ENCODE assay signal across 9 cellular contexts in the genomic region with DNA sequence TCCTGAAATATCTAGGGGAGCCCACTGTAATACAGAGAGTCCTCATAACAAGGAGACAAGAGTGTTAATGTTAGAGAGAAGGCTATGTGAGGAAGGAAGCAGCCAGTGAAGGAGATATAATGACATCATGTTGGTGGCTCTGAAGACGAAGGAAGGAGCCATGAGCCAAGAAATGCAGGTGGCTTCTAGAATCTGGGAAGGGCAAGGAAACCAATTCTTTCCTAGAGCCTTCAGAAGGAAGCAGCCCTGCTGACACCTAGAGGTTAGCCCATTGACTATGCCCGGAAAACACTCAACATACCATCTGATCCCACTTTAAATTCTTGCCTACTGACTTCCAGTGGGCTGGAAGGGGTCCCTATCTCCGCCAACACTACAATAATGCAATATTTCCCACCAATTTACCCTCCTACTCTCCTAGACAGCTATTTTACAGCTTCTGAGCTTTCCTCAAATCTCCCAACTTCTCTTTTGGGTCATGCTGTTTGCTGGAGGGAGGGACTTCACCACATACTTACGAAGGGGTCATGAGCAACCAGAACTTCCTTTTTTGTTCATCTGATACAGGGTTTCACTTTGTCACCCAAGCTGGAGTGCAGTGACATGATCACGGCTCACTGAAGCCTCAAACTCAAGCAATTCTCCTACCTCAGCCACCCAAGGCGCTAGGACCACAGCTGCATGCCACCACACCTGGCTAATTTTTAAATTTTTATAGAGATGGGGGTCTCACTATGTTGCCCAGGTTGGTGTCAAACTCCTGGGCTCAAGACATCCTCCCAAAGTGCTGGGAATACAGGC. TPM values are rescaled to one million over a fixed set of nuclear protein-coding genes. Genes with fewer than 3 reads are reported as not detected.
DNase-seq lines count a peak whose midpoint lies in the region; ATAC-seq, FAIRE-seq and TF ChIP-seq lines count a peak whose summit lies in the region.
"Had no signal": no experiment of that assay in that cellular context is flagged by ENCODE, and none has a peak within 500 bp of the region (broad histone marks: within the 10 kb centered on the region; RNA-seq: fewer than 3 reads in every experiment).

No MANE protein-coding gene starts in this region.

- TF ChIP-seq RAD21 in K562 (CRISPR knock-in tag; conservative IDR thresholded peaks at IDR 0.05 in 1 of 2, IDR thresholded peaks at IDR 0.05 in 1 of 2), result peak in 1 of 2 experiments; percentile 28; a peak in 2 of 4 replicates

- H3K4me2 ChIP-seq in K562 (ENCODE audit: insufficient read depth, low read length), result peak overlapping the region; percentile 52; the same call in 1 of the 2 replicates

- H3K4me3 ChIP-seq in K562 (no peak overlapping the region), Caco-2 (ENCODE audit: low read depth, low read length) (no peak overlapping the region)

- 30% methylated on average over 6 of the region's 6 CpGs for WGBS in K562 (ENCODE audit: insufficient coverage, low coverage, missing lambda C conversion rate)

- CTCF ChIA-PET in K562 (lab: Yijun Ruan, JAX; ENCODE audit: low intra/inter-chr PET ratio), result no interaction called here
- CTCF ChIA-PET in Caco-2 (lab: Charles Lee), result no interaction called here

- no peaks in the 10 kb centered on the region for H3K9me1 ChIP-seq in K562 (ENCODE audit: control insufficient read depth, insufficient read depth, low read length)

- no peak for DNase-seq in GM12892 (ENCODE audit: insufficient read length)
- peak in 1 of 4 experiments; percentile 44 for DNase-seq in K562 (ENCODE audit: extremely low read depth in 1 of 4, low spot score in 3 of 4)
- no peak for DNase-seq in activated effector memory CD4-positive, alpha-beta T cell treated with anti-CD3 and anti-CD28 coated beads, Interleukin-2, amount 50 U/mL, for 16 hours
- DNase-seq in Caco-2, result no peak
- no peak for DNase-seq in HFFc6
- DNase-seq in NCI-H226, result no peak

- H3K27ac Mint-ChIP-seq in Caco-2 (ENCODE audit: unreplicated experiment) (no peak overlapping the region), HFFc6 (no peak overlapping the region)

- ATAC-seq in GM21390 (IDR thresholded peaks at IDR 0.05; ENCODE audit: unreplicated experiment), result peak; percentile 93
- peak; percentile 96 for ATAC-seq in HG03558 (IDR thresholded peaks at IDR 0.05; ENCODE audit: extremely low read depth, unreplicated experiment)
- peak; percentile 84 for ATAC-seq in K562

- H4K20me1 ChIP-seq in K562 (replicated peaks; ENCODE audit: control insufficient read depth, insufficient read depth, low read length), result no peaks in the 10 kb centered on the region

- peaks cover 6 to 8% of the 10 kb centered on the region in 2 experiments; a peak in 2 of 5 replicates for H3K4me1 ChIP-seq in K562 (replicated peaks in 1 of 2; ENCODE audit: control insufficient read depth in 2 of 2, insufficient read depth in 2 of 2, low read length in 2 of 2)
- H3K4me1 ChIP-seq in Caco-2, result peaks cover 12% of the 10 kb centered on the region
- H3K4me1 ChIP-seq: parathyroid adenoma had no signal

- H3K79me2 ChIP-seq in K562 (ENCODE audit: control insufficient read depth, insufficient read depth, low read length), result no peaks in the 10 kb centered on the region
- H3K79me2 ChIP-seq: parathyroid adenoma had no signal

- no peaks in the 10 kb centered on the region for H3K27me3 ChIP-seq in K562 (ENCODE audit: control insufficient read depth in 2 of 2, insufficient read depth in 2 of 2, low read length in 2 of 2)
- no peaks in the 10 kb centered on the region for H3K27me3 ChIP-seq in Caco-2 (replicated peaks; ENCODE audit: control insufficient read depth, insufficient read depth, low read length)

- no peaks in the 10 kb centered on the region for H3K27me3 Mint-ChIP-seq in Caco-2 (ENCODE audit: insufficient read depth, unreplicated experiment)
- peaks cover 2% of the 10 kb centered on the region; the same call in 1 of the 2 replicates for H3K27me3 Mint-ChIP-seq in HFFc6 (ENCODE audit: insufficient read depth)

- H3K36me3 ChIP-seq in K562 (ENCODE audit: control insufficient read depth, insufficient read depth, low read length) (no peaks in the 10 kb centered on the region; the same call in 2 of the 3 replicates), Caco-2 (ENCODE audit: control insufficient read depth, insufficient read depth, low read length) (no peaks in the 10 kb centered on the region)

- H3K36me3 Mint-ChIP-seq in Caco-2 (ENCODE audit: insufficient read depth, unreplicated experiment) (peaks cover 6% of the 10 kb centered on the region), HFFc6 (ENCODE audit: low read depth) (peaks cover 5% of the 10 kb centered on the region)

- H3K4me3 Mint-ChIP-seq in Caco-2 (ENCODE audit: unreplicated experiment), result no peak overlapping the region
- H3K4me3 Mint-ChIP-seq in HFFc6, result no peak overlapping the region

- H3K27ac ChIP-seq in K562 (ENCODE audit: extremely low read depth, low read depth, low read length), result peak overlapping the region; percentile 52; the same call in 2 of the 3 replicates
- H3K27ac ChIP-seq: parathyroid adenoma had no signal

- H3K9me3 Mint-ChIP-seq in Caco-2 (ENCODE audit: unreplicated experiment) (no peaks in the 10 kb centered on the region), HFFc6 (no peaks in the 10 kb centered on the region)

- 0 out of 2 replicates have a peak, but pooled peaks have one; percentile 6 for TF ChIP-seq EP300 in K562 (IDR thresholded peaks at IDR 0.05; ENCODE audit: low read length)

- intact Hi-C loops in K562 (cut with micrococcal nuclease), result no loop called here
- intact Hi-C loops in Caco-2 (cut with micrococcal nuclease; ENCODE audit: unreplicated experiment), result no loop called here

- H3K9me3 ChIP-seq in K562 (replicated peaks; ENCODE audit: control insufficient read depth, insufficient read depth, low read depth, low read length) (no peaks in the 10 kb centered on the region), Caco-2 (no peaks in the 10 kb centered on the region)

- FAIRE-seq in GM12892 (lab: Jason Lieb, UNC) (peak; percentile 82), K562 (lab: Jason Lieb, UNC) (peak; percentile 81)

- peak in 2 of 3 experiments; percentile 10 to 29; a peak in 1 of 6 replicates for TF ChIP-seq CTCF in K562 (IDR thresholded peaks at IDR 0.05 in 2 of 3, conservative IDR thresholded peaks at IDR 0.05 in 1 of 3; ENCODE audit: insufficient read depth in 2 of 3, low read depth in 1 of 3, low read length in 3 of 3)
- TF ChIP-seq CTCF in Caco-2 (IDR thresholded peaks at IDR 0.05; ENCODE audit: insufficient read depth in 1 of 2, low read depth in 1 of 2, low read length in 1 of 2, severe bottlenecking in 1 of 2, unreplicated experiment in 1 of 2), result no peak
- TF ChIP-seq CTCF in HFFc6 (IDR thresholded peaks at IDR 0.05), result no peak

- H3K9ac ChIP-seq in K562 (ENCODE audit: insufficient read depth in 1 of 2, low read depth in 2 of 2, low read length in 2 of 2), result 0 out of 4 replicates have a peak overlapping the region, but pooled peaks of 1 of the 2 experiments have one; percentile 26
- H3K9ac ChIP-seq: parathyroid adenoma had no signal

- POLR2A ChIA-PET in K562 (lab: Yijun Ruan, JAX) (interaction anchor here (1.4 kb wide), 1 partner anchor 20 kb away, joined by 3 read pairs; no protein-coding TSS in a partner anchor), Caco-2 (lab: Charles Lee) (no interaction called here)

- in situ Hi-C loops in K562 (cut with MboI), result no loop called here

- H3K4me1 Mint-ChIP-seq in Caco-2 (ENCODE audit: low read depth, unreplicated experiment), result peaks cover 11% of the 10 kb centered on the region
- peaks cover 9% of the 10 kb centered on the region for H3K4me1 Mint-ChIP-seq in HFFc6 (ENCODE audit: low read depth)

- BruUV-seq in K562 (replicated peaks; lab: Mats Ljungman, UMichigan) (no TSS peak), Caco-2 (replicated peaks; lab: Mats Ljungman, UMichigan) (no TSS peak)

- peak overlapping the region; percentile 66 for H2AFZ ChIP-seq in K562 (ENCODE audit: low read depth, low read length)
- H2AFZ ChIP-seq: parathyroid adenoma had no signal

- peak; percentile 72; the same call in 1 of the 2 replicates for TF ChIP-seq POLR2A in GM12892 (IDR thresholded peaks at IDR 0.05; ENCODE audit: low read depth, low read length)
- TF ChIP-seq POLR2A in K562 (conservative IDR thresholded peaks at IDR 0.05), result no peak

RNA-seq across cellular contexts. Expression of a gene that starts 25.2 kb away (rescaled TPM):
- 91.1 TPM for polyA plus RNA-seq in GM12892 (2012; ENCODE audit: missing spikeins)
- 41.8 and 137 TPM in 2 replicates for total RNA-seq in K562 (2011; cell fraction: chromatin; rRNA removed; ENCODE audit: low replicate concordance)
- 22.8 and 31.1 TPM in 2 replicates for total RNA-seq in K562 (2011; cell fraction: nucleolus; rRNA removed)
- 47.7 and 75.6 TPM in 2 replicates for total RNA-seq in K562 (2011; cell fraction: nucleoplasm; rRNA removed)
- total RNA-seq in K562 (2014; rRNA removed) (84.6 and 88.9 TPM in 2 replicates), K562 (2014; rRNA removed; fragmentation: Illumina TruSeq; extraction: Trizol) (138 and 159 TPM in 2 replicates), K562 (2015; rRNA removed; fragmentation: Illumina TruSeq; extraction: Trizol) (125 and 130 TPM in 2 replicates), K562 (2021) (143 and 160 TPM in 2 replicates), Caco-2 (2022) (187 TPM in 2 replicates)
- polyA plus RNA-seq in K562 (2011; rRNA removed) (90.9 and 141 TPM in 2 replicates), K562 (2014; fragmentation: Illumina TruSeq; extraction: Trizol) (143 and 222 TPM in 2 replicates), K562 (2014; fragmentation: Nextera tagmentation; extraction: Ambion mirVana) (10 to 100 TPM; 25.2 to 36.2 TPM), K562 (2014; rRNA removed) (83.7 and 90.2 TPM in 2 replicates)
- polyA plus RNA-seq in K562 (2011; cell fraction: cytosol; rRNA removed), result 28.9 and 47.0 TPM in 2 replicates
- polyA plus RNA-seq in K562 (2011; cell fraction: nucleus; rRNA removed), result 23.0 and 34.6 TPM in 2 replicates
- 83.9 and 86.5 TPM in 2 replicates for polyA plus RNA-seq in K562 (2012)
- polyA minus RNA-seq in K562 (2011; rRNA and poly(A)+ RNA removed), result 194 and 199 TPM in 2 replicates
- polyA minus RNA-seq in K562 (2011; cell fraction: cytosol; rRNA and poly(A)+ RNA removed), result 44.7 and 78.4 TPM in 2 replicates
- 23.4 and 41.5 TPM in 2 replicates for polyA minus RNA-seq in K562 (2011; cell fraction: nucleus; rRNA and poly(A)+ RNA removed)
- total RNA-seq in HFFc6 (2021; fragmentation: NEBNext Ultra II Directional; extraction: Animal tissue kit (Norgen Biotek cat#: 25700)), result 100 to 1,000 TPM; 157 to 169 (median 168) TPM

RNA-seq across cellular contexts. Expression of a gene that starts 26.0 kb away (rescaled TPM):
- 52.1 TPM for polyA plus RNA-seq in GM12892 (2012; ENCODE audit: missing spikeins)
- total RNA-seq in K562 (2011; cell fraction: chromatin; rRNA removed; ENCODE audit: low replicate concordance), result 22.0 and 88.8 TPM in 2 replicates
- total RNA-seq in K562 (2011; cell fraction: nucleolus; rRNA removed), result 18.5 and 23.9 TPM in 2 replicates
- total RNA-seq in K562 (2011; cell fraction: nucleoplasm; rRNA removed), result 33.2 and 59.6 TPM in 2 replicates
- total RNA-seq in K562 (2014; rRNA removed) (48.5 and 54.0 TPM in 2 replicates), K562 (2014; rRNA removed; fragmentation: Illumina TruSeq; extraction: Trizol) (76.2 and 80.2 TPM in 2 replicates), K562 (2015; rRNA removed; fragmentation: Illumina TruSeq; extraction: Trizol) (68.7 and 72.8 TPM in 2 replicates), K562 (2021) (45.3 and 48.0 TPM in 2 replicates), Caco-2 (2022) (55.4 and 59.7 TPM in 2 replicates)
- polyA plus RNA-seq in K562 (2011; rRNA removed) (87.5 and 97.8 TPM in 2 replicates), K562 (2014; fragmentation: Illumina TruSeq; extraction: Trizol) (54.5 and 71.6 TPM in 2 replicates), K562 (2014; fragmentation: Nextera tagmentation; extraction: Ambion mirVana) (10 to 100 TPM; 19.3 to 22.1 TPM), K562 (2014; rRNA removed) (44.3 and 45.1 TPM in 2 replicates)
- 21.2 and 42.2 TPM in 2 replicates for polyA plus RNA-seq in K562 (2011; cell fraction: cytosol; rRNA removed)
- 15.9 and 30.8 TPM in 2 replicates for polyA plus RNA-seq in K562 (2011; cell fraction: nucleus; rRNA removed)
- polyA plus RNA-seq in K562 (2012), result 40.7 and 71.7 TPM in 2 replicates
- 69.8 and 96.2 TPM in 2 replicates for polyA minus RNA-seq in K562 (2011; rRNA and poly(A)+ RNA removed)
- 32.1 and 32.4 TPM in 2 replicates for polyA minus RNA-seq in K562 (2011; cell fraction: cytosol; rRNA and poly(A)+ RNA removed)
- polyA minus RNA-seq in K562 (2011; cell fraction: nucleus; rRNA and poly(A)+ RNA removed), result 15.2 and 35.5 TPM in 2 replicates
- 100 to 1,000 TPM in 1 of 6 experiments, 10 to 100 TPM in 5; 86.4 to 108 (median 95.1) TPM for total RNA-seq in HFFc6 (2021; fragmentation: NEBNext Ultra II Directional; extraction: Animal tissue kit (Norgen Biotek cat#: 25700))

Comparison
In these comparisons a context has a peak if more than half of its experiments do, and no peak if none do; other contexts are left out.
1. CTCF ChIP-seq: peak in K562 (2 of 3); none in Caco-2 (0 of 2) and HFFc6 (single experiment).
2. Peak in every context shown above with its lines, with median percentiles within 50 percentile points of each other: ATAC-seq.